ENCODE assay signal across 16 cellular contexts in genomic region chr11:117930668-117931330, GRCh38. TPM values are rescaled to one million over a fixed set of nuclear protein-coding genes. Genes with fewer than 3 reads are reported as not detected.
DNase-seq lines count a peak whose midpoint lies in the region; ATAC-seq and TF ChIP-seq lines count a peak whose summit lies in the region.
"Had no signal": no experiment of that assay in that cellular context is flagged by ENCODE, and none has a peak within 500 bp of the region (broad histone marks: within the 10 kb centered on the region; RNA-seq: fewer than 3 reads in every experiment).

No MANE protein-coding gene starts in this region.

- no peak overlapping the region for H2AFZ ChIP-seq in PC-9
- H2AFZ ChIP-seq: hepatocyte had no signal

- H3K79me2 ChIP-seq in PC-9 (ENCODE audit: low read depth), result peaks cover 17% of the 10 kb centered on the region
- H3K79me2 ChIP-seq: hepatocyte had no signal

- peaks cover 55% of the 10 kb centered on the region for H3K4me1 Mint-ChIP-seq in activated naive CD4-positive, alpha-beta T cell treated with anti-CD3 and anti-CD28 coated beads, Interleukin-2, amount 50 U/mL, for 24 hours
- peaks cover 47% of the 10 kb centered on the region for H3K4me1 Mint-ChIP-seq in endodermal cell

- DNase-seq in activated naive CD4-positive, alpha-beta T cell (lab: John Stamatoyannopoulos, UW), result no peak
- DNase-seq in PC-9, result no peak
- DNase-seq in endodermal cell, result peak; percentile 55
- DNase-seq in substantia nigra (lab: John Stamatoyannopoulos, UW), result no peak
- DNase-seq: BE2C, HFFc6, NCI-H446 treated with DMSO at 0.1 percent for 48 hours, transverse colon had no signal

- H3K9me3 ChIP-seq in PC-9 (ENCODE audit: insufficient read depth, low read depth) (no peaks in the 10 kb centered on the region), endodermal cell (ENCODE audit: control insufficient read depth, low read length) (no peaks in the 10 kb centered on the region), thymus (ENCODE audit: control insufficient read depth) (no peaks in the 10 kb centered on the region)
- H3K9me3 ChIP-seq: BE2C, transverse colon had no signal

- ATAC-seq in HG02588 (IDR thresholded peaks at IDR 0.05; ENCODE audit: unreplicated experiment), result no peak
- ATAC-seq in GM18519 (IDR thresholded peaks at IDR 0.05; ENCODE audit: low FRiP score, unreplicated experiment), result no peak

- no peak overlapping the region for H3K9ac ChIP-seq in endodermal cell (ENCODE audit: extremely low read depth, low read length, poor library complexity, severe bottlenecking)

- H3K9me2 ChIP-seq in PC-9 (ENCODE audit: insufficient read depth), result no peaks in the 10 kb centered on the region

- no peaks in the 10 kb centered on the region for H3K27me3 Mint-ChIP-seq in activated naive CD4-positive, alpha-beta T cell treated with anti-CD3 and anti-CD28 coated beads, Interleukin-2, amount 50 U/mL, for 24 hours
- H3K27me3 Mint-ChIP-seq in endodermal cell (ENCODE audit: insufficient read depth), result peaks cover 13% of the 10 kb centered on the region

- no peak overlapping the region for H3K4me3 ChIP-seq in PC-9
- no peak overlapping the region for H3K4me3 ChIP-seq in endodermal cell (ENCODE audit: low read length)
- no peak overlapping the region for H3K4me3 ChIP-seq in thymus (ENCODE audit: low read length)
- H3K4me3 ChIP-seq: hepatocyte, transverse colon had no signal

- H3K27me3 ChIP-seq in PC-9 (ENCODE audit: insufficient read depth, low read depth), result no peaks in the 10 kb centered on the region
- H3K27me3 ChIP-seq in endodermal cell (ENCODE audit: control insufficient read depth, insufficient read depth, low read length, poor library complexity, severe bottlenecking), result peaks cover 21% of the 10 kb centered on the region
- no peaks in the 10 kb centered on the region for H3K27me3 ChIP-seq in thymus (ENCODE audit: control insufficient read depth, insufficient read depth)
- H3K27me3 ChIP-seq: BE2C, hepatocyte, transverse colon had no signal

- intact Hi-C loops in PC-9 (cut with micrococcal nuclease; ENCODE audit: unreplicated experiment), result no loop called here

- TF ChIP-seq CTCF in PC-9 (conservative IDR thresholded peaks at IDR 0.05), result no peak
- TF ChIP-seq CTCF in endodermal cell (conservative IDR thresholded peaks at IDR 0.05), result no peak

- peak overlapping the region; percentile 15 for H3K4me3 Mint-ChIP-seq in activated naive CD4-positive, alpha-beta T cell treated with anti-CD3 and anti-CD28 coated beads, Interleukin-2, amount 50 U/mL, for 24 hours
- H3K4me3 Mint-ChIP-seq in endodermal cell, result no peak overlapping the region
- H3K4me3 Mint-ChIP-seq: HFFc6 had no signal

- BruUV-seq in PC-9 (replicated peaks; lab: Mats Ljungman, UMichigan), result no TSS peak

- 94% methylated on average over 6 to 9 of the region's 9 CpGs for WGBS in endodermal cell (ENCODE audit: insufficient coverage in 1 of 2, insufficient read length in 1 of 2), 2 experiments
- 66% methylated on average over 9 of the region's 9 CpGs for WGBS in thymus

- H3K36me3 ChIP-seq in PC-9 (ENCODE audit: low read depth), result no peaks in the 10 kb centered on the region
- no peaks in the 10 kb centered on the region for H3K36me3 ChIP-seq in endodermal cell (ENCODE audit: control insufficient read depth, insufficient read depth, low read length)
- no peaks in the 10 kb centered on the region for H3K36me3 ChIP-seq in thymus (ENCODE audit: control insufficient read depth, insufficient read depth)
- H3K36me3 ChIP-seq: BE2C, transverse colon had no signal

- H3K27ac ChIP-seq in PC-9, result 0 out of 2 replicates have a peak overlapping the region, but pooled peaks have one; percentile 86
- no peak overlapping the region for H3K27ac ChIP-seq in endodermal cell (ENCODE audit: low read depth, low read length)
- H3K27ac ChIP-seq in thymus (ENCODE audit: low read depth), result peak overlapping the region; percentile 43
- no peak overlapping the region for H3K27ac ChIP-seq in substantia nigra (ENCODE audit: low read depth, low read length, poor library complexity, severe bottlenecking)
- H3K27ac ChIP-seq: hepatocyte, transverse colon had no signal

- H3K4me1 ChIP-seq in PC-9 (replicated peaks; ENCODE audit: insufficient read depth) (peaks cover 57% of the 10 kb centered on the region), endodermal cell (ENCODE audit: control insufficient read depth, insufficient read depth, low read length) (peaks cover 14% of the 10 kb centered on the region), thymus (ENCODE audit: control insufficient read depth, insufficient read depth, low read length) (peaks cover 19% of the 10 kb centered on the region)
- H3K4me1 ChIP-seq: BE2C had no signal

- H3K27ac Mint-ChIP-seq in activated naive CD4-positive, alpha-beta T cell treated with anti-CD3 and anti-CD28 coated beads, Interleukin-2, amount 50 U/mL, for 24 hours, result peak overlapping the region; percentile 41
- peak overlapping the region; percentile 88 for H3K27ac Mint-ChIP-seq in endodermal cell
- H3K27ac Mint-ChIP-seq: HFFc6 had no signal

- H3F3A ChIP-seq in PC-9 (ENCODE audit: insufficient read depth, low read depth), result peaks cover 12% of the 10 kb centered on the region; the same call in 1 of the 2 replicates

- no peaks in the 10 kb centered on the region for H4K20me1 ChIP-seq in PC-9 (ENCODE audit: insufficient read depth)

- POLR2A ChIA-PET in PC-9 (lab: Charles Lee; ENCODE audit: unreplicated experiment), result no interaction called here

- CTCF ChIA-PET in PC-9 (lab: Charles Lee), result no interaction called here

- H3K9me3 Mint-ChIP-seq in activated naive CD4-positive, alpha-beta T cell treated with anti-CD3 and anti-CD28 coated beads, Interleukin-2, amount 50 U/mL, for 24 hours, result no peaks in the 10 kb centered on the region
- H3K9me3 Mint-ChIP-seq in endodermal cell, result no peaks in the 10 kb centered on the region
- H3K9me3 Mint-ChIP-seq: HFFc6 had no signal

- H3K36me3 Mint-ChIP-seq in activated naive CD4-positive, alpha-beta T cell treated with anti-CD3 and anti-CD28 coated beads, Interleukin-2, amount 50 U/mL, for 24 hours, result no peaks in the 10 kb centered on the region
- no peaks in the 10 kb centered on the region for H3K36me3 Mint-ChIP-seq in endodermal cell (ENCODE audit: low read depth)

- peak overlapping the region; percentile 91 for H3K4me2 ChIP-seq in PC-9
- H3K4me2 ChIP-seq: hepatocyte had no signal

RNA-seq across cellular contexts. Expression of gene TMPRSS13, which starts 1.6 kb away (rescaled TPM):
- total RNA-seq in PC-9 (2021), result 18.5 and 21.7 TPM in 2 replicates
- total RNA-seq in endodermal cell, result 1 to 10 TPM; 2.5 to 6.4 TPM
- polyA plus RNA-seq in endodermal cell (2013, experiment 1 of 2), result 0.61 TPM
- 0.46 TPM for polyA plus RNA-seq in endodermal cell (2013, experiment 2 of 2)
- polyA plus RNA-seq in thymus, result 3.5 TPM
- total RNA-seq: HFFc6, M059J, renal cortical epithelial cell had no signal

RNA-seq across cellular contexts. Expression of gene FXYD6, which starts 54.3 kb away (rescaled TPM):
- total RNA-seq in PC-9 (2021), result 0.20 and 0.48 TPM in 2 replicates
- total RNA-seq in endodermal cell, result 10 to 100 TPM; 54.1 to 61.8 TPM
- 197 TPM for polyA plus RNA-seq in endodermal cell (2013, experiment 1 of 2)
- 184 TPM for polyA plus RNA-seq in endodermal cell (2013, experiment 2 of 2)
- polyA plus RNA-seq in thymus, result 24.1 TPM
- total RNA-seq: HFFc6 had no signal

RNA-seq across cellular contexts. Expression of gene IL10RA, which starts 55.4 kb away (rescaled TPM):
- total RNA-seq in PC-9 (2021) (not detected in 2 replicates), endodermal cell (under 1 TPM; 0.46 to 0.51 TPM)
- polyA plus RNA-seq in endodermal cell (2013, experiment 1 of 2), result not detected
- polyA plus RNA-seq in endodermal cell (2013, experiment 2 of 2), result 0.37 TPM
- polyA plus RNA-seq in thymus, result 24.2 TPM
- total RNA-seq: endothelial cell of umbilical vein, HFFc6 had no signal

Comparison
In these comparisons a context has a peak if more than half of its experiments do, and no peak if none do; other contexts are left out.
1. H3K27ac ChIP-seq: peak in PC-9 (single experiment) and thymus (single experiment); none in endodermal cell (single experiment) and substantia nigra (single experiment).
2. RNA of gene FXYD6, which starts 54.3 kb away (total RNA-seq): 54.1 to 61.8 TPM in endodermal cell; 0.20 to 0.48 TPM in PC-9; every median in the first group is over 10 times any median in the second.